3 cellular contexts compared by ENCODE assay signal in genomic region chr3:77232557-77232956, GRCh38.
"Had no signal": no experiment of that assay in that cellular context is flagged by ENCODE, and none has a peak within 500 bp of the region (broad histone marks: within the 10 kb centered on the region; RNA-seq: fewer than 3 reads in every experiment).

No MANE protein-coding gene starts in this region.

- ATAC-seq: GM12878 had no signal

- DNase-seq: GDM1, GF-D8 had no signal

- H3K4me3 ChIP-seq: GM12878 had no signal
